Comparison of ENCODE assay signal across 8 cellular contexts in genomic region chr3:156382458-156383346, GRCh38.
A peak's percentile ranks its signal among the peaks of the same experiment; 100 is the strongest.
DNase-seq lines count a peak whose midpoint lies in the region; ATAC-seq, FAIRE-seq and TF ChIP-seq lines count a peak whose summit lies in the region.

No MANE protein-coding gene starts in this region.

- H3K9ac ChIP-seq in H1 (replicated peaks in 1 of 4; ENCODE audit: extremely low read depth in 1 of 4, low read depth in 3 of 4, low read length in 3 of 4) = no peak overlapping the region

- no peak overlapping the region for H2BK5ac ChIP-seq in H1 (ENCODE audit: low read depth, low read length)

- H2BK120ac ChIP-seq in H1 (replicated peaks; ENCODE audit: low read depth, low read length) = no peak overlapping the region

- TF ChIP-seq CTCF in 22Rv1 (IDR thresholded peaks at IDR 0.05) (peak; percentile 82), DOHH2 (IDR thresholded peaks at IDR 0.05; ENCODE audit: low read depth, low read length, poor library complexity, severe bottlenecking) (peak; percentile 76), H1 (IDR thresholded peaks at IDR 0.05; ENCODE audit: control extremely low read depth in 1 of 3, insufficient read depth in 1 of 3, low read depth in 1 of 3, low read length in 3 of 3) (peak; percentile 80 to 86 (median 86))

- no peak overlapping the region for H3K4me3 ChIP-seq in DOHH2 (ENCODE audit: low read length)
- H3K4me3 ChIP-seq in H1 (ENCODE audit: extremely low read depth in 1 of 4, insufficient read depth in 2 of 4, low read depth in 3 of 4, low read length in 4 of 4) = no peak overlapping the region

- H3F3A ChIP-seq in DOHH2 (ENCODE audit: control insufficient read depth, insufficient read depth) = no peaks in the 10 kb centered on the region

- H2AK5ac ChIP-seq in H1 (ENCODE audit: low read depth, low read length) = no peak overlapping the region

- no peak overlapping the region for H3K56ac ChIP-seq in H1 (replicated peaks; ENCODE audit: insufficient read length, low read depth, low read length)

- ATAC-seq in HG02610 (IDR thresholded peaks at IDR 0.05; ENCODE audit: unreplicated experiment) (peak; percentile 49), GM19397 (IDR thresholded peaks at IDR 0.05; ENCODE audit: unreplicated experiment) (no peak)

- H3K27me3 ChIP-seq in DOHH2 (ENCODE audit: control insufficient read depth, low read length) (peaks cover 18% of the 10 kb centered on the region), H1 (replicated peaks in 1 of 4; ENCODE audit: control insufficient read depth in 3 of 4, extremely low read depth in 1 of 4, insufficient read depth in 3 of 4, low read length in 3 of 4) (no peaks in the 10 kb centered on the region)

- no peaks in the 10 kb centered on the region for H3K79me2 ChIP-seq in DOHH2 (ENCODE audit: control insufficient read depth, low read length)
- no peaks in the 10 kb centered on the region for H3K79me2 ChIP-seq in H1 (ENCODE audit: control insufficient read depth in 1 of 2, insufficient read depth in 2 of 2, low read length in 2 of 2)

- H3K23ac ChIP-seq in H1 (ENCODE audit: insufficient read length) = no peak overlapping the region

- H4K8ac ChIP-seq in H1 (ENCODE audit: extremely low read depth, insufficient read depth, low read length) = no peak overlapping the region

- TF ChIP-seq RAD21 in H1 (IDR thresholded peaks at IDR 0.05 in 1 of 2, conservative IDR thresholded peaks at IDR 0.05 in 1 of 2; ENCODE audit: low read depth in 2 of 2, low read length in 2 of 2) = peak; percentile 83 to 90

- H3K4me1 ChIP-seq in DOHH2 (ENCODE audit: control insufficient read depth, low read length) (no peaks in the 10 kb centered on the region), H1 (replicated peaks in 1 of 4; ENCODE audit: control insufficient read depth in 3 of 4, insufficient read depth in 4 of 4, low read length in 3 of 4) (no peaks in the 10 kb centered on the region)

- CTCF ChIA-PET in H1 (lab: Charles Lee; ENCODE audit: partially characterized antibody) = interaction anchor here (0.6 to 10.8 kb wide), 78 partner anchors 9 to 733 kb away, joined by 3 to 138 read pairs (median 4); no protein-coding TSS in a partner anchor

- no peak overlapping the region for H2BK12ac ChIP-seq in H1 (ENCODE audit: low read depth, low read length)

- POLR2A ChIA-PET in H1 (lab: Charles Lee; ENCODE audit: partially characterized antibody) = interaction anchor here (0.6 kb wide), 1 partner anchor 55 kb away, joined by 4 read pairs; no protein-coding TSS in a partner anchor

- no peaks in the 10 kb centered on the region for H3K9me3 ChIP-seq in DOHH2 (ENCODE audit: control insufficient read depth, insufficient read depth, low read length)
- H3K9me3 ChIP-seq in H1 (ENCODE audit: insufficient read depth in 2 of 2, low read depth in 1 of 2, low read length in 1 of 2) = no peaks in the 10 kb centered on the region

- H4K91ac ChIP-seq in H1 (replicated peaks; ENCODE audit: insufficient read length, low read length) = no peak overlapping the region

- H3K79me1 ChIP-seq in H1 (ENCODE audit: low read depth, low read length) = no peaks in the 10 kb centered on the region

- no peak overlapping the region for H4K5ac ChIP-seq in H1 (ENCODE audit: insufficient read length, low read depth, low read length)

- H3K4me2 ChIP-seq in DOHH2 (ENCODE audit: low read length) = no peak overlapping the region
- H3K4me2 ChIP-seq in H1 (ENCODE audit: insufficient read depth in 1 of 2, low read depth in 2 of 2, low read length in 2 of 2) = no peak overlapping the region

- no peak overlapping the region for H3K4ac ChIP-seq in H1 (replicated peaks; ENCODE audit: insufficient read length, low read depth, low read length)

- no peak overlapping the region for H2BK20ac ChIP-seq in H1 (ENCODE audit: low read length)

- no peak for TF ChIP-seq EP300 in H1 (IDR thresholded peaks at IDR 0.05; ENCODE audit: borderline replicate concordance in 1 of 2, low read depth in 2 of 2, low read length in 2 of 2)

- H3K14ac ChIP-seq in H1 (ENCODE audit: insufficient read length) = no peak overlapping the region

- H3K9me2 ChIP-seq in DOHH2 (replicated peaks; ENCODE audit: control insufficient read depth, low read length) = no peaks in the 10 kb centered on the region

- H3K23me2 ChIP-seq in H1 (ENCODE audit: low read depth, low read length) = peaks cover 2% of the 10 kb centered on the region; the same call in 1 of the 2 replicates

- H4K20me1 ChIP-seq in DOHH2 (ENCODE audit: control insufficient read depth, insufficient read depth, low read depth, low read length) (no peaks in the 10 kb centered on the region), H1 (replicated peaks in 1 of 2; ENCODE audit: control insufficient read depth in 1 of 2, insufficient read depth in 2 of 2, low read length in 2 of 2) (no peaks in the 10 kb centered on the region)

- 0 out of 2 replicates have a peak overlapping the region, but pooled peaks have one; percentile 83 for H2AFZ ChIP-seq in H1 (ENCODE audit: low read length)

- DNase-seq in OCI-M1 (lab: John Stamatoyannopoulos, UW) = peak; percentile 38
- DNase-seq in H1 (ENCODE audit: low read depth in 1 of 2, low spot score in 2 of 2) = peak in 1 of 2 experiments; percentile 80
- peak; percentile 11 for DNase-seq in pulmonary artery endothelial cell (ENCODE audit: low read depth, low spot score)
- DNase-seq in inferior parietal cortex (ENCODE audit: extremely low spot score) = no peak

- no peak for TF ChIP-seq POLR2A in H1 (IDR thresholded peaks at IDR 0.05; ENCODE audit: control extremely low read depth in 1 of 2, low read depth in 2 of 2, low read length in 2 of 2)

- FAIRE-seq in H1 (lab: Jason Lieb, UNC) = peak; percentile 52

- no peaks in the 10 kb centered on the region for H3K36me3 ChIP-seq in DOHH2 (ENCODE audit: control insufficient read depth, low read length)
- no peaks in the 10 kb centered on the region for H3K36me3 ChIP-seq in H1 (ENCODE audit: control insufficient read depth in 2 of 4, insufficient read depth in 4 of 4, low read length in 3 of 4)

- no peak overlapping the region for H2BK15ac ChIP-seq in H1 (ENCODE audit: low read length)

- 79% methylated on average over 9 of the region's 9 CpGs; no CpG with 5 or more reads in 1 of the 2 experiments for WGBS in H1 (ENCODE audit: extremely low coverage in 1 of 2, insufficient coverage in 1 of 2, insufficient read length in 1 of 2, insufficient replicate concordance in 2 of 2, low coverage in 1 of 2, low lambda C conversion rate in 2 of 2, missing lambda C conversion rate in 1 of 2), 2 experiments

- H3K27ac ChIP-seq in 22Rv1 (no peak overlapping the region), DOHH2 (ENCODE audit: low read depth, low read length) (no peak overlapping the region), H1 (ENCODE audit: low read depth, low read length) (no peak overlapping the region)

- no peak overlapping the region for H3K18ac ChIP-seq in H1 (ENCODE audit: extremely low read depth, low read length)

TF ChIP-seq in H1, 55 proteins besides CTCF, POLR2A, EP300 and RAD21:
- no peak for TF ChIP-seq RFX5 (IDR thresholded peaks at IDR 0.05; ENCODE audit: borderline replicate concordance, low read depth, low read length)
